Comparison of ENCODE assay signal across 16 cellular contexts in genomic region chr2:47065343-47065742, GRCh38.
DNase-seq lines count a peak whose midpoint lies in the region; ATAC-seq and TF ChIP-seq lines count a peak whose summit lies in the region.
"Had no signal": no experiment of that assay in that cellular context is flagged by ENCODE, and none has a peak within 500 bp of the region (broad histone marks: within the 10 kb centered on the region; RNA-seq: fewer than 3 reads in every experiment).

No MANE protein-coding gene starts in this region.

- intact Hi-C loops in adrenal gland (cut with DNase I) = no loop called here
- intact Hi-C loops in lower lobe of right lung (cut with DNase I) = no loop called here
- intact Hi-C loops in stomach (cut with DNase I; ENCODE audit: low total_unique reads) = no loop called here

- WGBS in GM23248 (ENCODE audit: low coverage in 1 of 2, low lambda C conversion rate in 2 of 2, missing lambda C conversion rate in 2 of 2), 2 experiments = 69 to 74% methylated on average over 3 of the region's 3 CpGs
- 53 to 70% (median 58%) methylated on average over 3 of the region's 3 CpGs for WGBS in adrenal gland, 4 donors
- WGBS in stomach, 5 donors = 59 to 69% (median 66%) methylated on average over 3 of the region's 3 CpGs

- peaks cover 76% of the 10 kb centered on the region for H3F3A ChIP-seq in GM23248 (ENCODE audit: insufficient read depth)

- no peaks in the 10 kb centered on the region for H3K27me3 ChIP-seq in GM23248 (replicated peaks; ENCODE audit: insufficient read depth)
- H3K27me3 ChIP-seq in adrenal gland = no peaks in the 10 kb centered on the region
- no peaks in the 10 kb centered on the region for H3K27me3 ChIP-seq in lower lobe of right lung (ENCODE audit: low read depth)
- H3K27me3 ChIP-seq in stomach = no peaks in the 10 kb centered on the region
- H3K27me3 ChIP-seq: body of pancreas, ovary had no signal

- peaks cover 29% of the 10 kb centered on the region; the same call in 1 of the 2 replicates for H3K36me3 ChIP-seq in GM23248 (ENCODE audit: low read depth)
- H3K36me3 ChIP-seq in adrenal gland (replicated peaks in 1 of 2) = no peaks in the 10 kb centered on the region
- peaks cover 52% of the 10 kb centered on the region for H3K36me3 ChIP-seq in lower lobe of right lung
- peaks cover 0 to 17% (median 10%) of the 10 kb centered on the region in 4 donors for H3K36me3 ChIP-seq in stomach
- H3K36me3 ChIP-seq: ovary had no signal

- H4K20me1 ChIP-seq in GM23248 (ENCODE audit: insufficient read depth) = no peaks in the 10 kb centered on the region

- H3K27me3 Mint-ChIP-seq in immature natural killer cell (ENCODE audit: low read depth in 3 of 3) = peaks cover 0 to 4% (median 3%) of the 10 kb centered on the region in 3 donors
- H3K27me3 Mint-ChIP-seq in activated CD8-positive, alpha-beta T cell treated with anti-CD3 and anti-CD28 coated beads, Interleukin-2, amount 10 ng/mL, durations not matched to agents 7 days and 5 days (ENCODE audit: low read depth) = no peaks in the 10 kb centered on the region
- H3K27me3 Mint-ChIP-seq: activated CD4-positive, alpha-beta T cell treated with anti-CD3 and anti-CD28 coated beads, Interleukin-2, amount 10 ng/mL, durations not matched to agents 24 days and 14 days; T-helper 17 cell had no signal

- peak overlapping the region; percentile 50 for H3K9ac ChIP-seq in GM23248

- H3K4me2 ChIP-seq in GM23248 (ENCODE audit: unreplicated experiment) = peak overlapping the region; percentile 36

- H3K4me1 Mint-ChIP-seq in immature natural killer cell = peaks cover 10 to 19% of the 10 kb centered on the region in 2 donors
- peaks cover 8% of the 10 kb centered on the region for H3K4me1 Mint-ChIP-seq in activated CD8-positive, alpha-beta T cell treated with anti-CD3 and anti-CD28 coated beads, Interleukin-2, amount 10 ng/mL, durations not matched to agents 7 days and 5 days (ENCODE audit: low read depth)

- H3K4me3 ChIP-seq in GM23248 = no peak overlapping the region
- no peak overlapping the region for H3K4me3 ChIP-seq in adrenal gland
- no peak overlapping the region for H3K4me3 ChIP-seq in lower lobe of right lung
- H3K4me3 ChIP-seq in stomach = no peak overlapping the region
- H3K4me3 ChIP-seq: body of pancreas, ovary had no signal

- H3K4me3 Mint-ChIP-seq in immature natural killer cell = no peak overlapping the region
- no peak overlapping the region for H3K4me3 Mint-ChIP-seq in activated CD8-positive, alpha-beta T cell treated with anti-CD3 and anti-CD28 coated beads, Interleukin-2, amount 10 ng/mL, durations not matched to agents 7 days and 5 days
- H3K4me3 Mint-ChIP-seq: activated CD4-positive, alpha-beta T cell treated with anti-CD3 and anti-CD28 coated beads, Interleukin-2, amount 10 ng/mL, durations not matched to agents 24 days and 14 days; CD8-positive, alpha-beta memory T cell; T-helper 17 cell had no signal

- 0 out of 2 replicates have a peak, but pooled peaks cover 4% of the 10 kb centered on the region for H3K79me2 ChIP-seq in GM23248 (ENCODE audit: insufficient read depth)

- no peak for TF ChIP-seq CTCF in adrenal gland (IDR thresholded peaks at IDR 0.05)
- TF ChIP-seq CTCF in lower lobe of right lung (IDR thresholded peaks at IDR 0.05) = no peak
- TF ChIP-seq CTCF in stomach (IDR thresholded peaks at IDR 0.05) = no peak

- H3K9me3 ChIP-seq in GM23248 (ENCODE audit: low read depth) (no peaks in the 10 kb centered on the region), adrenal gland (replicated peaks in 1 of 3) (no peaks in the 10 kb centered on the region), lower lobe of right lung (no peaks in the 10 kb centered on the region), stomach (no peaks in the 10 kb centered on the region)
- H3K9me3 ChIP-seq: body of pancreas, ovary had no signal

- H3K4me1 ChIP-seq in GM23248 (ENCODE audit: insufficient read depth) (peaks cover 71% of the 10 kb centered on the region), adrenal gland (replicated peaks in 1 of 2) (peaks cover 30 to 78% of the 10 kb centered on the region in 2 donors), lower lobe of right lung (peaks cover 78% of the 10 kb centered on the region), stomach (peaks cover 38 to 77% (median 53%) of the 10 kb centered on the region in 4 donors)

- H3K27ac Mint-ChIP-seq in immature natural killer cell = no peak overlapping the region
- no peak overlapping the region for H3K27ac Mint-ChIP-seq in activated CD8-positive, alpha-beta T cell treated with anti-CD3 and anti-CD28 coated beads, Interleukin-2, amount 10 ng/mL, durations not matched to agents 7 days and 5 days

- TF ChIP-seq POLR2A in adrenal gland (IDR thresholded peaks at IDR 0.05) (no peak), stomach (IDR thresholded peaks at IDR 0.05) (no peak)

- no peaks in the 10 kb centered on the region for H3K9me3 Mint-ChIP-seq in immature natural killer cell
- H3K9me3 Mint-ChIP-seq in activated CD8-positive, alpha-beta T cell treated with anti-CD3 and anti-CD28 coated beads, Interleukin-2, amount 10 ng/mL, durations not matched to agents 7 days and 5 days (ENCODE audit: insufficient read depth) = no peaks in the 10 kb centered on the region
- H3K9me3 Mint-ChIP-seq: activated CD4-positive, alpha-beta T cell treated with anti-CD3 and anti-CD28 coated beads, Interleukin-2, amount 10 ng/mL, durations not matched to agents 24 days and 14 days; CD8-positive, alpha-beta memory T cell had no signal

- peaks cover 32 to 42% (median 38%) of the 10 kb centered on the region in 3 donors for H3K36me3 Mint-ChIP-seq in immature natural killer cell
- peaks cover 31% of the 10 kb centered on the region for H3K36me3 Mint-ChIP-seq in activated CD8-positive, alpha-beta T cell treated with anti-CD3 and anti-CD28 coated beads, Interleukin-2, amount 10 ng/mL, durations not matched to agents 7 days and 5 days (ENCODE audit: low read depth)

- CTCF ChIA-PET in activated CD8-positive, alpha-beta T cell treated with anti-CD3 and anti-CD28 coated beads, Interleukin-2, amount 10 ng/mL, durations not matched to agents 7 days and 5 days (lab: Charles Lee) = no interaction called here

- ATAC-seq in lower lobe of right lung (no peak), GM18511 (IDR thresholded peaks at IDR 0.05; ENCODE audit: unreplicated experiment) (no peak), esophagus mucosa (no peak)
- no peak for ATAC-seq in activated CD8-positive, alpha-beta T cell treated with anti-CD3 and anti-CD28 coated beads, Interleukin-2, amount 10 ng/mL, durations not matched to agents 7 days and 5 days
- ATAC-seq: body of pancreas, T-helper 17 cell had no signal

- in situ Hi-C loops in GM23248 (cut with MboI) = no loop called here

- POLR2A ChIA-PET in activated CD8-positive, alpha-beta T cell treated with anti-CD3 and anti-CD28 coated beads, Interleukin-2, amount 10 ng/mL, durations not matched to agents 7 days and 5 days (lab: Charles Lee) = no interaction called here

- no peak for TF ChIP-seq EP300 in stomach (IDR thresholded peaks at IDR 0.05)

- H2AFZ ChIP-seq in GM23248 = no peak overlapping the region

- H3K27ac ChIP-seq in GM23248 (peak overlapping the region; percentile 86), adrenal gland (peak overlapping the region in 4 of 5 donors; percentile 19 to 86 (median 53)), lower lobe of right lung (peak overlapping the region; percentile 63), stomach (peak overlapping the region in 3 of 5 donors; percentile 12 to 45 (median 17))
- H3K27ac ChIP-seq: body of pancreas, ovary had no signal

- DNase-seq in GM23248 (no peak), adrenal gland (no peak), lower lobe of right lung (no peak), stomach (no peak), immature natural killer cell (no peak)
- DNase-seq in activated CD8-positive, alpha-beta T cell treated with anti-CD3 and anti-CD28 coated beads, Interleukin-2, amount 10 ng/mL, durations not matched to agents 7 days and 5 days = no peak
- DNase-seq: activated CD4-positive, alpha-beta T cell treated with anti-CD3 and anti-CD28 coated beads, Interleukin-2, amount 10 ng/mL, durations not matched to agents 24 days and 14 days; activated gamma-delta T cell; body of pancreas; CD8-positive, alpha-beta memory T cell; OCI-M1; ovary; stimulated activated CD4-positive, alpha-beta T cell treated with anti-CD3 and anti-CD28 coated beads, Interleukin-1b, Interleukin-23, amount 100 ng/mL, for 48 hours; T-helper 17 cell had no signal

- H3K9me2 ChIP-seq in GM23248 (ENCODE audit: insufficient read depth) = no peaks in the 10 kb centered on the region

Comparison
In these comparisons a context has a peak if more than half of its experiments do, and no peak if none do; other contexts are left out.
1. H3K27ac ChIP-seq: peak in every context shown above with its lines; median percentile 86 in GM23248; 63 in lower lobe of right lung; 53 in adrenal gland; 17 in stomach.